Comparison of ENCODE assay signal across 2 cellular contexts in the genomic region with DNA sequence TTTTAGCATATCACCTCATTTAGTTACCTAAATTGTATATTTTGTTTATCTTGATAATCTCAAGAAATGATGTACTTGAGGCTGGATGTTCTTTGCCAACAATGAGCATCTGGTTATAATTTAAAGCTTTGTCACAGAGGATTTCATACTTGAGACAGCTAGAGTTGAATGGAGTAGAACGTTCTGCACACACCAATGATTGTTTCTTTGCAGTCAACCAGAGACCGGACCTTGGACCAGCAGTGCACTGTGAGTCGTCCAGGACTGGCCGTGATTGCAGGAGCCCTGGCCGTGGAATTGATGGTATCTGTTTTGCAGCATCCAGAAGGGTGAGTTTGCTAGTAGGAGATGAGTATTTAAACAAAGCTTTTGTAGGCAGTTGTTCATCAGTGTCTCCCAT.
TF ChIP-seq lines count a peak whose summit lies in the region.

No MANE protein-coding gene starts in this region.

TF ChIP-seq in HepG2, 621 proteins besides CTCF, POLR2A, EP300 and RAD21 (continued from another document):
- TF ChIP-seq, protein P1, sequence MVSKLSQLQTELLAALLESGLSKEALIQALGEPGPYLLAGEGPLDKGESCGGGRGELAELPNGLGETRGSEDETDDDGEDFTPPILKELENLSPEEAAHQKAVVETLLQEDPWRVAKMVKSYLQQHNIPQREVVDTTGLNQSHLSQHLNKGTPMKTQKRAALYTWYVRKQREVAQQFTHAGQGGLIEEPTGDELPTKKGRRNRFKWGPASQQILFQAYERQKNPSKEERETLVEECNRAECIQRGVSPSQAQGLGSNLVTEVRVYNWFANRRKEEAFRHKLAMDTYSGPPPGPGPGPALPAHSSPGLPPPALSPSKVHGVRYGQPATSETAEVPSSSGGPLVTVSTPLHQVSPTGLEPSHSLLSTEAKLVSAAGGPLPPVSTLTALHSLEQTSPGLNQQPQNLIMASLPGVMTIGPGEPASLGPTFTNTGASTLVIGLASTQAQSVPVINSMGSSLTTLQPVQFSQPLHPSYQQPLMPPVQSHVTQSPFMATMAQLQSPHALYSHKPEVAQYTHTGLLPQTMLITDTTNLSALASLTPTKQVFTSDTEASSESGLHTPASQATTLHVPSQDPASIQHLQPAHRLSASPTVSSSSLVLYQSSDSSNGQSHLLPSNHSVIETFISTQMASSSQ (IDR thresholded peaks at IDR 0.05; ENCODE audit: low read depth) = no peak
- TF ChIP-seq, protein P1 (CRISPR knock-in tag; IDR thresholded peaks at IDR 0.05; ENCODE audit: borderline replicate concordance) = no peak

TF ChIP-seq in SK-N-SH, 30 proteins besides CTCF, POLR2A, EP300 and RAD21 (continued from another document):
- TF ChIP-seq, protein P2, sequence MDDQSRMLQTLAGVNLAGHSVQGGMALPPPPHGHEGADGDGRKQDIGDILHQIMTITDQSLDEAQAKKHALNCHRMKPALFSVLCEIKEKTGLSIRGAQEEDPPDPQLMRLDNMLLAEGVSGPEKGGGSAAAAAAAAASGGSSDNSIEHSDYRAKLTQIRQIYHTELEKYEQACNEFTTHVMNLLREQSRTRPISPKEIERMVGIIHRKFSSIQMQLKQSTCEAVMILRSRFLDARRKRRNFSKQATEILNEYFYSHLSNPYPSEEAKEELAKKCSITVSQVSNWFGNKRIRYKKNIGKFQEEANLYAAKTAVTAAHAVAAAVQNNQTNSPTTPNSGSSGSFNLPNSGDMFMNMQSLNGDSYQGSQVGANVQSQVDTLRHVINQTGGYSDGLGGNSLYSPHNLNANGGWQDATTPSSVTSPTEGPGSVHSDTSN (IDR thresholded peaks at IDR 0.05) = peak; percentile 31; the same call in 1 of the 2 replicates
- TF ChIP-seq MXI1 (IDR thresholded peaks at IDR 0.05; ENCODE audit: low read depth, low read length) (no peak), SMC3 (IDR thresholded peaks at IDR 0.05; ENCODE audit: low read depth, low read length) (no peak), TAF1 (IDR thresholded peaks at IDR 0.05; ENCODE audit: borderline replicate concordance, low read depth, low read length) (no peak), POLR2AphosphoS5 (IDR thresholded peaks at IDR 0.05; ENCODE audit: low read depth, low read length) (no peak), YY1 (IDR thresholded peaks at IDR 0.05; ENCODE audit: low read depth) (no peak), TCF12 (IDR thresholded peaks at IDR 0.05) (peak; percentile 83), MEF2A (IDR thresholded peaks at IDR 0.05; ENCODE audit: borderline replicate concordance, low read depth) (no peak), GATA2 (CRISPR knock-in tag; IDR thresholded peaks at IDR 0.05) (peak; percentile 65), SIN3A (IDR thresholded peaks at IDR 0.05; ENCODE audit: borderline replicate concordance, low read depth, low read length) (no peak), NFIC (IDR thresholded peaks at IDR 0.05; ENCODE audit: borderline replicate concordance) (peak; percentile 45; the same call in 1 of the 2 replicates), RFX5 (IDR thresholded peaks at IDR 0.05; ENCODE audit: low read length) (no peak)
- TF ChIP-seq, protein P3, sequence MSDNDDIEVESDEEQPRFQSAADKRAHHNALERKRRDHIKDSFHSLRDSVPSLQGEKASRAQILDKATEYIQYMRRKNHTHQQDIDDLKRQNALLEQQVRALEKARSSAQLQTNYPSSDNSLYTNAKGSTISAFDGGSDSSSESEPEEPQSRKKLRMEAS (IDR thresholded peaks at IDR 0.05; ENCODE audit: low read depth) = no peak
- TF ChIP-seq, protein P4, sequence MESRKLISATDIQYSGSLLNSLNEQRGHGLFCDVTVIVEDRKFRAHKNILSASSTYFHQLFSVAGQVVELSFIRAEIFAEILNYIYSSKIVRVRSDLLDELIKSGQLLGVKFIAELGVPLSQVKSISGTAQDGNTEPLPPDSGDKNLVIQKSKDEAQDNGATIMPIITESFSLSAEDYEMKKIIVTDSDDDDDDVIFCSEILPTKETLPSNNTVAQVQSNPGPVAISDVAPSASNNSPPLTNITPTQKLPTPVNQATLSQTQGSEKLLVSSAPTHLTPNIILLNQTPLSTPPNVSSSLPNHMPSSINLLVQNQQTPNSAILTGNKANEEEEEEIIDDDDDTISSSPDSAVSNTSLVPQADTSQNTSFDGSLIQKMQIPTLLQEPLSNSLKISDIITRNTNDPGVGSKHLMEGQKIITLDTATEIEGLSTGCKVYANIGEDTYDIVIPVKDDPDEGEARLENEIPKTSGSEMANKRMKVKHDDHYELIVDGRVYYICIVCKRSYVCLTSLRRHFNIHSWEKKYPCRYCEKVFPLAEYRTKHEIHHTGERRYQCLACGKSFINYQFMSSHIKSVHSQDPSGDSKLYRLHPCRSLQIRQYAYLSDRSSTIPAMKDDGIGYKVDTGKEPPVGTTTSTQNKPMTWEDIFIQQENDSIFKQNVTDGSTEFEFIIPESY (IDR thresholded peaks at IDR 0.05; ENCODE audit: borderline replicate concordance, low read depth) = no peak
